In genomic region chr16:30953511-30954124, GRCh38 we compare ENCODE assay signal across 8 cellular contexts.
DNase-seq lines count a peak whose midpoint lies in the region; ATAC-seq lines count a peak whose summit lies in the region.

No MANE protein-coding gene starts in this region.

- ATAC-seq in HG02973 (IDR thresholded peaks at IDR 0.05; ENCODE audit: unreplicated experiment), result no peak

- DNase-seq in DMS79 treated with DMSO at 0.1 percent for 48 hours (lab: John Stamatoyannopoulos, UW) (peak; percentile 19), DMS79 (lab: John Stamatoyannopoulos, UW) (no peak), NCI-H1436 treated with DMSO at 0.1 percent for 48 hours (lab: John Stamatoyannopoulos, UW) (peak; percentile 65), T-helper 2 cell (peak in 4 of 5 experiments; percentile 36 to 82 (median 43)), astrocyte of the hippocampus (ENCODE audit: low read depth, low spot score) (peak; percentile 90), inferior parietal cortex (ENCODE audit: extremely low spot score) (peak; percentile 83)
- DNase-seq in stimulated activated CD4-positive, alpha-beta T cell treated with anti-CD3 and anti-CD28 coated beads, Interleukin-2, amount 100 ng/mL, for 24 hours, result peak; percentile 64 to 75
